ENCODE assay signal across 8 cellular contexts in genomic region chr20:64049060-64049886, GRCh38. TPM values are rescaled to one million over a fixed set of nuclear protein-coding genes. Genes with fewer than 3 reads are reported as not detected.
DNase-seq lines count a peak whose midpoint lies in the region; ATAC-seq and TF ChIP-seq lines count a peak whose summit lies in the region.

TSS of gene SOX18 (minus strand) at chr20:64049639. CDS start at chr20:64049516, 123 bp downstream.

- peak within 1 kb of the TSS; percentile 54 for H3K4me3 Mint-ChIP-seq in T-helper 2 cell treated with Interferon-gamma antibody and Interleukin-4, amounts not matched to agents 5 μg/mL and 100 μg/mL, for 36 hours

- intact Hi-C loops in aorta (cut with DNase I), result no loop called here

- H3K9me3 ChIP-seq in aorta (ENCODE audit: control insufficient read depth, low read length), result no peaks in the 10 kb centered on the region

- no peaks in the 10 kb centered on the region for H3K36me3 Mint-ChIP-seq in T-helper 2 cell treated with Interferon-gamma antibody and Interleukin-4, amounts not matched to agents 5 μg/mL and 100 μg/mL, for 36 hours (ENCODE audit: low read depth)

- TF ChIP-seq CTCF in fibroblast of mammary gland (conservative IDR thresholded peaks at IDR 0.05; ENCODE audit: control insufficient read depth, insufficient read depth, low read depth, low read length), result no peak

- no peaks in the 10 kb centered on the region for H3K9me3 Mint-ChIP-seq in T-helper 2 cell treated with Interferon-gamma antibody and Interleukin-4, amounts not matched to agents 5 μg/mL and 100 μg/mL, for 36 hours

- H3K27me3 ChIP-seq in aorta (ENCODE audit: control insufficient read depth in 1 of 2, insufficient read depth in 2 of 2, low read length in 1 of 2), result no peaks in the 10 kb centered on the region

- H3K4me3 ChIP-seq in fibroblast of mammary gland (ENCODE audit: control insufficient read depth, low read depth, low read length) (no peak within 1 kb of the TSS), aorta (ENCODE audit: low read length in 2 of 2) (no peak within 1 kb of the TSS)

- DNase-seq in NCI-H146 (lab: John Stamatoyannopoulos, UW), result peak; percentile 34
- DNase-seq in NCI-H146 treated with DMSO at 0.1 percent for 48 hours (lab: John Stamatoyannopoulos, UW; ENCODE audit: unreplicated experiment), result no peak
- peak; percentile 33 for DNase-seq in T-helper 2 cell treated with Interferon-gamma antibody and Interleukin-4, amounts not matched to agents 5 μg/mL and 100 μg/mL, for 36 hours (ENCODE audit: low spot score)
- peak; percentile 19 for DNase-seq in fibroblast of mammary gland (ENCODE audit: low read depth)
- no peak for DNase-seq in pulmonary artery endothelial cell (ENCODE audit: low read depth, low spot score)
- DNase-seq in aorta, result no peak
- DNase-seq in G401 (ENCODE audit: low spot score), result no peak

- in situ Hi-C loops in G401 (cut with HindIII; ENCODE audit: low sequenced_read_pairs), result no loop called here

- no peak within 1 kb of the TSS for H3K27ac ChIP-seq in aorta (ENCODE audit: low read depth in 1 of 2, low read length in 2 of 2)

- no peaks in the 10 kb centered on the region for H3K4me1 ChIP-seq in aorta (ENCODE audit: control insufficient read depth in 1 of 2, insufficient read depth in 2 of 2, low read length in 2 of 2)

- 1 to 2% methylated on average over 41 to 112 of the region's 112 CpGs for WGBS in aorta, 2 donors

- peaks cover 12% of the 10 kb centered on the region for H3K4me1 Mint-ChIP-seq in T-helper 2 cell treated with Interferon-gamma antibody and Interleukin-4, amounts not matched to agents 5 μg/mL and 100 μg/mL, for 36 hours (ENCODE audit: low read depth)

- H3K36me3 ChIP-seq in aorta (ENCODE audit: control insufficient read depth in 1 of 2, insufficient read depth in 2 of 2, low read length in 1 of 2), result no peaks in the 10 kb centered on the region

- ATAC-seq in aorta (ENCODE audit: low FRiP score) (no peak), GM18517 (IDR thresholded peaks at IDR 0.05; ENCODE audit: unreplicated experiment) (no peak)

- H3K27ac Mint-ChIP-seq in T-helper 2 cell treated with Interferon-gamma antibody and Interleukin-4, amounts not matched to agents 5 μg/mL and 100 μg/mL, for 36 hours, result no peak within 1 kb of the TSS

- H3K27me3 Mint-ChIP-seq in T-helper 2 cell treated with Interferon-gamma antibody and Interleukin-4, amounts not matched to agents 5 μg/mL and 100 μg/mL, for 36 hours (ENCODE audit: low read depth), result peaks cover 43% of the 10 kb centered on the region

RNA-seq across cellular contexts. Expression of gene SOX18, which starts in this region (rescaled TPM):
- total RNA-seq in pulmonary artery endothelial cell, result 11.1 and 27.3 TPM in 2 replicates
- total RNA-seq in aorta, result 100 to 1,000 TPM in 1 of 2 donors, 10 to 100 TPM in 1; 43.2 to 186 TPM
- 1 to 10 TPM; 1.3 to 2.6 TPM for polyA plus RNA-seq in aorta
- 1.2 TPM in 1 of 2 replicates, not detected in the other for total RNA-seq in G401 (2014; rRNA removed; shearing (Covaris generic))

Comparison
In these comparisons a context has a peak if more than half of its experiments do, and no peak if none do; other contexts are left out.
1. DNase-seq: peak in NCI-H146 (single experiment), T-helper 2 cell treated with Interferon-gamma antibody and Interleukin-4, amounts not matched to agents 5 μg/mL and 100 μg/mL, for 36 hours (single experiment) and fibroblast of mammary gland (single experiment); none in NCI-H146 treated with DMSO at 0.1 percent for 48 hours (single experiment), pulmonary artery endothelial cell (single experiment), aorta (0 of 2) and G401 (single experiment).